9 cellular contexts compared by ENCODE assay signal in genomic region chr4:188495169-188495568, GRCh38.
"Had no signal": no experiment of that assay in that cellular context is flagged by ENCODE, and none has a peak within 500 bp of the region (broad histone marks: within the 10 kb centered on the region; RNA-seq: fewer than 3 reads in every experiment).

No MANE protein-coding gene starts in this region.

- H3K4me3 Mint-ChIP-seq: GM23338, HFFc6, IgD-negative memory B cell had no signal

- H3K4me3 ChIP-seq: GM23338, HAP-1 had no signal

- H3K27me3 Mint-ChIP-seq: IgD-negative memory B cell had no signal

- H3K9me3 ChIP-seq: HAP-1 had no signal

- ATAC-seq: GM23338, HCT116 had no signal

- H3K36me3 Mint-ChIP-seq: IgD-negative memory B cell had no signal

- H3K4me2 ChIP-seq: GM23338, KMS-11 had no signal

- H3K27ac ChIP-seq: HL-60, KMS-11 had no signal

- H3K4me1 ChIP-seq: HAP-1 had no signal

- H3K27ac Mint-ChIP-seq: GM23338, HFFc6, IgD-negative memory B cell had no signal

- DNase-seq: H7, HFFc6, KBM-7 had no signal

- H2AFZ ChIP-seq: GM23338 had no signal

- H3K9ac ChIP-seq: KMS-11 had no signal

- H3K36me3 ChIP-seq: HAP-1 had no signal

- H3K4me1 Mint-ChIP-seq: GM23338 had no signal
